1 cellular context compared by ENCODE assay signal in the genomic region with DNA sequence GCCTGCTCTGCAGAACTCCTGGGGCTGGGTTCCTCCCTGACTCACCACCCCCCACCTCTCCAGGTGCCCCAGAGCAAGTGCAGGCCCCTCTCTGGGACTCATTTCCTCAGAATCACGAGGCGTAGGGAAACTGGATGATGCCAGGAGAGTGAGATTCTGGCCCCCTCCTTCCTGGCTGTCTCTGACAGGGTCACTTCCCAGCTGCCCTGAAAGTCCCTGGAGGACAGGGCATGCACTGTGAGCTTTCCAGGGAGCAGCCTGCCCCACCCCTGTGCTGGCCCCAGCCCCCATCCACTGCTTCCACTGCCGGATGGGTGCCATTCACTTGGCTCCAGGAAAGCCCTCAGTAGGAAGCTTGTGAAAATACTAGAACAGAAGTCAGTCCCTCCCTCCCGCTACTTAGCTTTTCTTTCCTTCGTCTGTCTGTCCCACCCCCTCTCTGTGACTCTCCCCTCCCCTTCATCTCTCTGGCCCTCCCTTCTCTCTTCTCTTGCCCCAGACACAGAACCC.
TF ChIP-seq lines count a peak whose summit lies in the region.

No MANE protein-coding gene starts in this region.

TF ChIP-seq in H1, 55 proteins besides CTCF, POLR2A, EP300 and RAD21:
- TF ChIP-seq SP1 (IDR thresholded peaks at IDR 0.05; ENCODE audit: low read depth, low read length) (no peak), SRF (IDR thresholded peaks at IDR 0.05; ENCODE audit: low read depth, low read length) (no peak), CBX5 (IDR thresholded peaks at IDR 0.05; ENCODE audit: low read depth, low read length) (no peak), POU5F1 (IDR thresholded peaks at IDR 0.05; ENCODE audit: low read depth, low read length) (no peak), TBP (IDR thresholded peaks at IDR 0.05; ENCODE audit: low read depth, low read length) (no peak), GTF2F1 (IDR thresholded peaks at IDR 0.05; ENCODE audit: borderline replicate concordance, low read depth, low read length) (no peak), CBX8 (IDR thresholded peaks at IDR 0.05; ENCODE audit: borderline replicate concordance, low read depth, low read length) (no peak), PHF8 (conservative IDR thresholded peaks at IDR 0.05; ENCODE audit: low read depth, low read length) (no peak), KDM1A (IDR thresholded peaks at IDR 0.05; ENCODE audit: borderline replicate concordance, low read length) (no peak), BCL11A (IDR thresholded peaks at IDR 0.05; ENCODE audit: low read depth in 2 of 2, low read length in 2 of 2) (no peak)
- TF ChIP-seq, protein P1, sequence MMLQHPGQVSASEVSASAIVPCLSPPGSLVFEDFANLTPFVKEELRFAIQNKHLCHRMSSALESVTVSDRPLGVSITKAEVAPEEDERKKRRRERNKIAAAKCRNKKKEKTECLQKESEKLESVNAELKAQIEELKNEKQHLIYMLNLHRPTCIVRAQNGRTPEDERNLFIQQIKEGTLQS (IDR thresholded peaks at IDR 0.05; ENCODE audit: insufficient read depth, low read depth, low read length), result no peak
- TF ChIP-seq, protein P2, sequence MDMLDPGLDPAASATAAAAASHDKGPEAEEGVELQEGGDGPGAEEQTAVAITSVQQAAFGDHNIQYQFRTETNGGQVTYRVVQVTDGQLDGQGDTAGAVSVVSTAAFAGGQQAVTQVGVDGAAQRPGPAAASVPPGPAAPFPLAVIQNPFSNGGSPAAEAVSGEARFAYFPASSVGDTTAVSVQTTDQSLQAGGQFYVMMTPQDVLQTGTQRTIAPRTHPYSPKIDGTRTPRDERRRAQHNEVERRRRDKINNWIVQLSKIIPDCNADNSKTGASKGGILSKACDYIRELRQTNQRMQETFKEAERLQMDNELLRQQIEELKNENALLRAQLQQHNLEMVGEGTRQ (IDR thresholded peaks at IDR 0.05; ENCODE audit: low read length), result no peak
TF ChIP-seq in H1: peak in this region for 0.
